15 cellular contexts compared by ENCODE assay signal in the genomic region with DNA sequence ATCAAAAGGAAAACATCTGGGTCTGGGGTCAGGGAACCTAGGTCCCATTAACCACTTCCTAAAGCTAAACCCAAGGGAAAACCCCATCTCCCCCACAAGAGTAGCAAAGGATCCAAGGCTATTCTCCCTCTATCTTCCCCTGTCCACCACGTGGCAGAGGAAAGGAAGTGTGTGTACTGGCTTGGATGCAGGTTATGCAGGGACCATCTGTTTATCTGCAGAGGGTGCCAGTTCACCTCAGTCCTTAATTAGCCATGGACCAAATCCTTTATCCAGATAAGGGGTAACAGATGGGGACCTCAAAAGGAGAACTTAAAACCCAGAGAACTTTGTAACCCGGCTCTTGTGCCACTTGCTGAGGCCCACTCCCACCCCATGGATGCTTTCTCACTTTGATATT.
DNase-seq lines count a peak whose midpoint lies in the region; ATAC-seq, FAIRE-seq and TF ChIP-seq lines count a peak whose summit lies in the region.
"Had no signal": no experiment of that assay in that cellular context is flagged by ENCODE, and none has a peak within 500 bp of the region (broad histone marks: within the 10 kb centered on the region; RNA-seq: fewer than 3 reads in every experiment).

No MANE protein-coding gene starts in this region.

- no peak overlapping the region for H3K27ac Mint-ChIP-seq in GM23338
- H3K27ac Mint-ChIP-seq in natural killer cell treated with Interleukin-12 subunit alpha and Interleukin-12 subunit beta and Interleukin-15 and Interleukin-18, amount 100 ng/mL, for 72 hours, result no peak overlapping the region
- H3K27ac Mint-ChIP-seq: CD4-positive, alpha-beta T cell had no signal

- H3K27ac ChIP-seq in GM23338 (ENCODE audit: low read depth) (no peak overlapping the region), trophoblast cell (ENCODE audit: low read depth, low read length) (no peak overlapping the region), smooth muscle cell (ENCODE audit: low read depth) (no peak overlapping the region)
- H3K27ac ChIP-seq: 22Rv1, GM23248 had no signal

- peaks cover 6% of the 10 kb centered on the region; the same call in 1 of the 2 replicates for H3K9me2 ChIP-seq in GM23338 (ENCODE audit: insufficient read depth)

- no peak overlapping the region for H2AK5ac ChIP-seq in trophoblast cell (ENCODE audit: low read length)

- no peak overlapping the region for H3K9ac ChIP-seq in trophoblast cell (ENCODE audit: low read length)
- no peak overlapping the region for H3K9ac ChIP-seq in smooth muscle cell (ENCODE audit: low read depth)
- H3K9ac ChIP-seq: GM23248 had no signal

- H3K36me3 Mint-ChIP-seq in GM23338 (ENCODE audit: low read depth), result no peaks in the 10 kb centered on the region
- no peaks in the 10 kb centered on the region for H3K36me3 Mint-ChIP-seq in natural killer cell treated with Interleukin-12 subunit alpha and Interleukin-12 subunit beta and Interleukin-15 and Interleukin-18, amount 100 ng/mL, for 72 hours

- no peaks in the 10 kb centered on the region for H3K36me3 ChIP-seq in GM23338 (ENCODE audit: insufficient read depth)
- H3K36me3 ChIP-seq in bronchial epithelial cell (ENCODE audit: control insufficient read depth, insufficient read depth, low read length), result no peaks in the 10 kb centered on the region
- H3K36me3 ChIP-seq in trophoblast cell (ENCODE audit: control insufficient read depth in 1 of 2, insufficient read depth in 2 of 2, low read length in 2 of 2), result no peaks in the 10 kb centered on the region
- H3K36me3 ChIP-seq in smooth muscle cell (ENCODE audit: low read depth), result no peaks in the 10 kb centered on the region

- no peaks in the 10 kb centered on the region for H3K4me1 Mint-ChIP-seq in GM23338
- no peaks in the 10 kb centered on the region for H3K4me1 Mint-ChIP-seq in natural killer cell treated with Interleukin-12 subunit alpha and Interleukin-12 subunit beta and Interleukin-15 and Interleukin-18, amount 100 ng/mL, for 72 hours (ENCODE audit: low read depth in 2 of 2)

- H4K91ac ChIP-seq in trophoblast cell (ENCODE audit: low read depth, low read length), result peak overlapping the region; percentile 60

- no peak for ATAC-seq in GM23338
- ATAC-seq in natural killer cell treated with Interleukin-12 subunit alpha and Interleukin-12 subunit beta and Interleukin-15 and Interleukin-18, amount 100 ng/mL, for 72 hours, result no peak
- no peak for ATAC-seq in GM18909 (IDR thresholded peaks at IDR 0.05; ENCODE audit: poor library complexity, unreplicated experiment)

- H2BK5ac ChIP-seq in trophoblast cell (ENCODE audit: low read depth, low read length, poor library complexity), result no peak overlapping the region

- H3K79me2 ChIP-seq in GM23338 (replicated peaks; ENCODE audit: insufficient read depth), result no peaks in the 10 kb centered on the region
- H3K79me2 ChIP-seq in trophoblast cell (ENCODE audit: control insufficient read depth, insufficient read depth, low read length, poor library complexity), result no peaks in the 10 kb centered on the region
- no peaks in the 10 kb centered on the region for H3K79me2 ChIP-seq in smooth muscle cell (ENCODE audit: low read depth)

- no peak overlapping the region for H3K14ac ChIP-seq in trophoblast cell (ENCODE audit: low read length)

- H2AFZ ChIP-seq in GM23338 (0 out of 2 replicates have a peak overlapping the region, but pooled peaks have one; percentile 43), trophoblast cell (ENCODE audit: insufficient read depth, low read length, poor library complexity) (no peak overlapping the region), smooth muscle cell (ENCODE audit: low read depth) (no peak overlapping the region)
- H2AFZ ChIP-seq: GM23248 had no signal

- no peak overlapping the region for H3K18ac ChIP-seq in trophoblast cell (ENCODE audit: low read length)

- DNase-seq in NCI-H82 (lab: John Stamatoyannopoulos, UW) (peak; percentile 37), NCI-H82 treated with DMSO at 0.1 percent for 48 hours (lab: John Stamatoyannopoulos, UW; ENCODE audit: unreplicated experiment) (no peak), GM23338 (ENCODE audit: low spot score) (no peak), bronchial epithelial cell (ENCODE audit: low read depth) (no peak), trophoblast cell (no peak), smooth muscle cell (lab: John Stamatoyannopoulos, UW; ENCODE audit: unreplicated experiment) (no peak)
- no peak for DNase-seq in natural killer cell treated with Interleukin-12 subunit alpha and Interleukin-12 subunit beta and Interleukin-15 and Interleukin-18, amount 100 ng/mL, for 72 hours (ENCODE audit: low spot score)
- DNase-seq: CD4-positive, alpha-beta T cell; DMS53; GM23248; H7 had no signal

- no peak overlapping the region for H3K4me2 ChIP-seq in GM23338
- no peak overlapping the region for H3K4me2 ChIP-seq in trophoblast cell (ENCODE audit: low read length)
- no peak overlapping the region for H3K4me2 ChIP-seq in smooth muscle cell

- no peak overlapping the region for H2BK120ac ChIP-seq in trophoblast cell (ENCODE audit: insufficient read depth, low read length, poor library complexity)

- H3K4ac ChIP-seq in trophoblast cell (ENCODE audit: low read depth, low read length), result no peak overlapping the region

- no peak overlapping the region for H3K4me3 Mint-ChIP-seq in GM23338
- no peak overlapping the region for H3K4me3 Mint-ChIP-seq in natural killer cell treated with Interleukin-12 subunit alpha and Interleukin-12 subunit beta and Interleukin-15 and Interleukin-18, amount 100 ng/mL, for 72 hours
- H3K4me3 Mint-ChIP-seq: CD4-positive, alpha-beta T cell had no signal

- peak; percentile 7 for FAIRE-seq in bronchial epithelial cell (lab: Jason Lieb, UNC)
- FAIRE-seq: D721Med, GM18507 had no signal

- H3F3A ChIP-seq in GM23338 (replicated peaks; ENCODE audit: low read depth) (no peaks in the 10 kb centered on the region), smooth muscle cell (ENCODE audit: low read depth) (peaks cover 4% of the 10 kb centered on the region)

- no CpG with 5 or more reads among the region's 2 CpGs for WGBS in trophoblast cell (ENCODE audit: extremely low coverage, insufficient coverage, insufficient read length)
- 77% methylated on average over 2 of the region's 2 CpGs for WGBS in smooth muscle cell (ENCODE audit: low lambda C conversion rate)

- H3K9me3 ChIP-seq in trophoblast cell (ENCODE audit: insufficient read depth, low read depth, low read length), result no peaks in the 10 kb centered on the region
- no peaks in the 10 kb centered on the region for H3K9me3 ChIP-seq in smooth muscle cell (replicated peaks; ENCODE audit: low read depth)

- no peaks in the 10 kb centered on the region; the same call in 2 of the 3 replicates for H3K9me3 Mint-ChIP-seq in GM23338
- no peaks in the 10 kb centered on the region for H3K9me3 Mint-ChIP-seq in natural killer cell treated with Interleukin-12 subunit alpha and Interleukin-12 subunit beta and Interleukin-15 and Interleukin-18, amount 100 ng/mL, for 72 hours
- H3K9me3 Mint-ChIP-seq: CD4-positive, alpha-beta T cell had no signal

- no peak overlapping the region for H4K8ac ChIP-seq in trophoblast cell (ENCODE audit: low read depth, low read length)

- H2BK12ac ChIP-seq in trophoblast cell (ENCODE audit: low read length), result no peak overlapping the region

- H3K27me3 ChIP-seq in GM23338 (ENCODE audit: insufficient read depth), result no peaks in the 10 kb centered on the region
- no peaks in the 10 kb centered on the region for H3K27me3 ChIP-seq in bronchial epithelial cell (ENCODE audit: control insufficient read depth, insufficient read depth, low read length)
- no peaks in the 10 kb centered on the region for H3K27me3 ChIP-seq in trophoblast cell (ENCODE audit: insufficient read depth, low read length)
- H3K27me3 ChIP-seq in smooth muscle cell (ENCODE audit: low read depth), result peaks cover 29% of the 10 kb centered on the region

- H3K79me1 ChIP-seq in trophoblast cell (ENCODE audit: low read length), result peaks cover 10% of the 10 kb centered on the region

- H3K27me3 Mint-ChIP-seq in GM23338 (ENCODE audit: insufficient read depth, low read depth, poor library complexity), result no peaks in the 10 kb centered on the region
- peaks cover 3 to 17% of the 10 kb centered on the region in 2 donors for H3K27me3 Mint-ChIP-seq in natural killer cell treated with Interleukin-12 subunit alpha and Interleukin-12 subunit beta and Interleukin-15 and Interleukin-18, amount 100 ng/mL, for 72 hours
- H3K27me3 Mint-ChIP-seq: CD4-positive, alpha-beta T cell had no signal

- no peak overlapping the region for H3K23ac ChIP-seq in trophoblast cell (ENCODE audit: low read length)

- H4K20me1 ChIP-seq in GM23338 (replicated peaks; ENCODE audit: insufficient read depth) (no peaks in the 10 kb centered on the region), smooth muscle cell (ENCODE audit: low read depth) (no peaks in the 10 kb centered on the region)

- H3K4me1 ChIP-seq in GM23338 (ENCODE audit: insufficient read depth) (no peaks in the 10 kb centered on the region), trophoblast cell (ENCODE audit: control insufficient read depth in 1 of 2, insufficient read depth in 2 of 2, low read length in 2 of 2) (peaks cover 15 to 16% of the 10 kb centered on the region in 2 experiments), smooth muscle cell (ENCODE audit: low read depth) (no peaks in the 10 kb centered on the region)

- TF ChIP-seq CTCF in GM23338 (conservative IDR thresholded peaks at IDR 0.05; ENCODE audit: low read depth in 2 of 2) (no peak), bronchial epithelial cell (IDR thresholded peaks at IDR 0.05; ENCODE audit: insufficient read depth, low read length, severe bottlenecking) (no peak), smooth muscle cell (IDR thresholded peaks at IDR 0.05; ENCODE audit: borderline replicate concordance, insufficient read depth, poor library complexity, severe bottlenecking) (no peak)

- no peak overlapping the region for H4K12ac ChIP-seq in trophoblast cell (ENCODE audit: low read depth, low read length)

- H3K4me3 ChIP-seq in GM23338 (no peak overlapping the region), bronchial epithelial cell (ENCODE audit: low read depth, low read length) (no peak overlapping the region), trophoblast cell (ENCODE audit: low read depth, low read length) (no peak overlapping the region), smooth muscle cell (no peak overlapping the region)
- H3K4me3 ChIP-seq: GM23248 had no signal

TF ChIP-seq in GM23338, 12 proteins besides CTCF, POLR2A, EP300 and RAD21 (continues in another document):
- TF ChIP-seq STAT1 (IDR thresholded peaks at IDR 0.05; ENCODE audit: unreplicated experiment) (no peak), ZNF114 (CRISPR knock-in tag; IDR thresholded peaks at IDR 0.05) (no peak)
- TF ChIP-seq, protein P1, sequence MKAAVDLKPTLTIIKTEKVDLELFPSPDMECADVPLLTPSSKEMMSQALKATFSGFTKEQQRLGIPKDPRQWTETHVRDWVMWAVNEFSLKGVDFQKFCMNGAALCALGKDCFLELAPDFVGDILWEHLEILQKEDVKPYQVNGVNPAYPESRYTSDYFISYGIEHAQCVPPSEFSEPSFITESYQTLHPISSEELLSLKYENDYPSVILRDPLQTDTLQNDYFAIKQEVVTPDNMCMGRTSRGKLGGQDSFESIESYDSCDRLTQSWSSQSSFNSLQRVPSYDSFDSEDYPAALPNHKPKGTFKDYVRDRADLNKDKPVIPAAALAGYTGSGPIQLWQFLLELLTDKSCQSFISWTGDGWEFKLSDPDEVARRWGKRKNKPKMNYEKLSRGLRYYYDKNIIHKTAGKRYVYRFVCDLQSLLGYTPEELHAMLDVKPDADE (IDR thresholded peaks at IDR 0.05), result no peak
